Comparison of ENCODE assay signal across 27 cellular contexts in genomic region chr5:76703707-76704106, GRCh38.
"Had no signal": no experiment of that assay in that cellular context is flagged by ENCODE, and none has a peak within 500 bp of the region (broad histone marks: within the 10 kb centered on the region; RNA-seq: fewer than 3 reads in every experiment).

No MANE protein-coding gene starts in this region.

- H3K4me1 ChIP-seq: colonic mucosa, gastrocnemius medialis, parathyroid adenoma, thyroid gland had no signal

- H3K27ac Mint-ChIP-seq: dendritic cell treated with granulocyte-macrophage colony-stimulating factor and Interleukin-4, amounts not matched to agents 40 ng/mL and 50 ng/mL, for 4 days; endodermal cell; mesothelial cell of epicardium; naive B cell; nephron; neural progenitor cell; progenitor cell of endocrine pancreas; type B pancreatic cell had no signal

- H3K36me3 ChIP-seq: colonic mucosa, gastrocnemius medialis, neural progenitor cell had no signal

- H3K9ac ChIP-seq: neural progenitor cell, parathyroid adenoma had no signal

- H3K27ac ChIP-seq: colonic mucosa, gastrocnemius medialis, heart left ventricle, hepatocyte, left lung, neural progenitor cell, parathyroid adenoma, right lobe of liver, stomach, thyroid gland had no signal

- H3K27me3 Mint-ChIP-seq: central memory CD8-positive, alpha-beta T cell; dendritic cell treated with granulocyte-macrophage colony-stimulating factor and Interleukin-4, amounts not matched to agents 40 ng/mL and 50 ng/mL, for 4 days; naive B cell; progenitor cell of endocrine pancreas; type B pancreatic cell had no signal

- H3K9me3 Mint-ChIP-seq: central memory CD8-positive, alpha-beta T cell; dendritic cell treated with granulocyte-macrophage colony-stimulating factor and Interleukin-4, amounts not matched to agents 40 ng/mL and 50 ng/mL, for 4 days; endodermal cell; mesothelial cell of epicardium; naive B cell; nephron; neural progenitor cell; type B pancreatic cell had no signal

- H2AFZ ChIP-seq: hepatocyte, neural progenitor cell, parathyroid adenoma had no signal

- H3K9me3 ChIP-seq: colonic mucosa, gastrocnemius medialis, heart left ventricle, left lung, mucosa of descending colon, right lobe of liver, stomach, thyroid gland had no signal

- H3K4me2 ChIP-seq: hepatocyte, neural progenitor cell had no signal

- H3K4me3 Mint-ChIP-seq: central memory CD8-positive, alpha-beta T cell; dendritic cell treated with granulocyte-macrophage colony-stimulating factor and Interleukin-4, amounts not matched to agents 40 ng/mL and 50 ng/mL, for 4 days; endodermal cell; mesothelial cell of epicardium; naive B cell; nephron; neural progenitor cell; type B pancreatic cell had no signal

- H3K27me3 ChIP-seq: colonic mucosa, gastrocnemius medialis, heart left ventricle, hepatocyte, left lung, neural progenitor cell, right lobe of liver, stomach, thyroid gland had no signal

- H3K4me3 ChIP-seq: colonic mucosa, gastrocnemius medialis, heart left ventricle, hepatocyte, left lung, mucosa of descending colon, neural progenitor cell, right lobe of liver, stomach, thyroid gland had no signal

- DNase-seq: colonic mucosa; effector CD8-positive, alpha-beta T cell; endodermal cell; erythroblast; gastrocnemius medialis; heart left ventricle; left cardiac atrium; left lung; mucosa of descending colon; naive B cell; right lobe of liver; stimulated activated CD4-positive, alpha-beta T cell treated with anti-CD3 and anti-CD28 coated beads, Interleukin-12 subunit alpha, Interleukin-12 subunit beta, amount 100 ng/mL, for 4 hours; stimulated activated CD4-positive, alpha-beta T cell treated with anti-CD3 and anti-CD28 coated beads, Interleukin-1b, Interleukin-23, amount 100 ng/mL, for 48 hours; stimulated activated CD4-positive, alpha-beta T cell treated with anti-CD3 and anti-CD28 coated beads, Interleukin-4, amount 100 ng/mL, for 1 hour; stimulated activated CD8-positive, alpha-beta memory T cell treated with anti-CD3 and anti-CD28 coated beads, Interleukin-4, amount 100 ng/mL, for 48 hours; stimulated activated naive CD4-positive, alpha-beta T cell treated with Interleukin-2 at 50 U/mL for 16 hours; stomach; thyroid gland had no signal

- ATAC-seq: gastrocnemius medialis, heart left ventricle, left cardiac atrium, left lung had no signal

- H3K4me1 Mint-ChIP-seq: central memory CD8-positive, alpha-beta T cell; mesothelial cell of epicardium; naive B cell had no signal

- H3K79me2 ChIP-seq: hepatocyte, parathyroid adenoma had no signal
